Comparison of ENCODE assay signal across 1 cellular context in the genomic region with DNA sequence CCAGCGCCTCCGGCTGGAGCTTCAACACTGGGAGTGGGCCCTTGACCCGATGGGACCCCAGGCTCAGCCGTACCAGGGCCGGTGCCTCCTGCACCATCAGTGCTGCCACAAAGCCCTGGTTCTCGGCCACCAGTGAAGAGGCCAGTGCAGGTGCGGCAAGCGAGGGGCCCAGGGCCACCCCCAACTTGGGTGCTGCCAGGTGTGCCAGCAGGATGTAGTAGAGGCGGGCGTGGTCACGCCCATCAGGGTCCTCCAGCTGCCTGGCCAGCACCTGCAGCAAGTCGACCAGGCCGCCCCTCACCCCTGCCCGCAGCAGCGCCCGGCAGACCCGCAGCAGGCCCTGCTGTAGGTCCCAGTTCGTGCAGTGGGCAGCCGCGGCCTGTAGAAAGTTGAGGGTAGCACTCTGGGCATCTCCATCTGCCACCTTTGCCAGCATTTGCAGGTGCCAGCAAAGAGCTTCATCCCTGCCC.
TF ChIP-seq lines count a peak whose summit lies in the region.

No MANE protein-coding gene starts in this region.

TF ChIP-seq in HEK293, 187 proteins besides CTCF, POLR2A, EP300 and RAD21 (continued from another document):
- TF ChIP-seq, protein P1, sequence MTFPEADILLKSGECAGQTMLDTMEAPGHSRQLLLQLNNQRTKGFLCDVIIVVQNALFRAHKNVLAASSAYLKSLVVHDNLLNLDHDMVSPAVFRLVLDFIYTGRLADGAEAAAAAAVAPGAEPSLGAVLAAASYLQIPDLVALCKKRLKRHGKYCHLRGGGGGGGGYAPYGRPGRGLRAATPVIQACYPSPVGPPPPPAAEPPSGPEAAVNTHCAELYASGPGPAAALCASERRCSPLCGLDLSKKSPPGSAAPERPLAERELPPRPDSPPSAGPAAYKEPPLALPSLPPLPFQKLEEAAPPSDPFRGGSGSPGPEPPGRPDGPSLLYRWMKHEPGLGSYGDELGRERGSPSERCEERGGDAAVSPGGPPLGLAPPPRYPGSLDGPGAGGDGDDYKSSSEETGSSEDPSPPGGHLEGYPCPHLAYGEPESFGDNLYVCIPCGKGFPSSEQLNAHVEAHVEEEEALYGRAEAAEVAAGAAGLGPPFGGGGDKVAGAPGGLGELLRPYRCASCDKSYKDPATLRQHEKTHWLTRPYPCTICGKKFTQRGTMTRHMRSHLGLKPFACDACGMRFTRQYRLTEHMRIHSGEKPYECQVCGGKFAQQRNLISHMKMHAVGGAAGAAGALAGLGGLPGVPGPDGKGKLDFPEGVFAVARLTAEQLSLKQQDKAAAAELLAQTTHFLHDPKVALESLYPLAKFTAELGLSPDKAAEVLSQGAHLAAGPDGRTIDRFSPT (tag by site-specific recombination; IDR thresholded peaks at IDR 0.05): 0 out of 2 replicates have a peak, but pooled peaks have one; percentile 13
TF ChIP-seq in HEK293: peak in this region for 1.
